Comparison of ENCODE assay signal across 17 cellular contexts in the genomic region with DNA sequence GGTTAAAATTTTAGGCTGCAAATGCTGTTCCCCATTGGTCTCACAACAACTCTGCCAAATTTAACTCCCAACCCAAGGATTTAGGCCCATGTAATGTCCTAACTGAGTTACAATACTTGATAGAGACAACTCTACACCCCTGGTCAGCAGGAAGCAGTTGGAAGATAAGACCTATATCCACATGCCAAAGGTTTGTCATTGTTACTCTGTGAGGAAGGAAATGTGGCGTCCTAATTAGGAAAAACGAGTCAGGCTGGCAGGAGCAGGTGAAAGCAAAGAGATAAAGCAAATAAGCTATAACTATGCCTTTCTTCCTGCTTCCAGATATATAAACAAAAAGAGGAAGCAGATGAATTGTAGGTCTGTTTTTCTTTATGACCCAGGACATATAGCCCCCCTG.
A peak's percentile ranks its signal among the peaks of the same experiment; 100 is the strongest.
DNase-seq lines count a peak whose midpoint lies in the region; ATAC-seq, FAIRE-seq and TF ChIP-seq lines count a peak whose summit lies in the region.
"Had no signal": no experiment of that assay in that cellular context is flagged by ENCODE, and none has a peak within 500 bp of the region (broad histone marks: within the 10 kb centered on the region; RNA-seq: fewer than 3 reads in every experiment).

No MANE protein-coding gene starts in this region.

- H3K36me3 ChIP-seq in heart right ventricle (no peaks in the 10 kb centered on the region), endothelial cell of umbilical vein (ENCODE audit: control insufficient read depth in 2 of 2, extremely low read depth in 1 of 2, insufficient read depth in 2 of 2, low read length in 2 of 2) (no peaks in the 10 kb centered on the region), upper lobe of right lung (no peaks in the 10 kb centered on the region)
- H3K36me3 ChIP-seq: BLaER1 had no signal

- no peak overlapping the region for H3K4me2 ChIP-seq in endothelial cell of umbilical vein (ENCODE audit: insufficient read depth, low read length)
- H3K4me2 ChIP-seq: BLaER1 had no signal

- 19 to 32% methylated on average over 2 of the region's 2 CpGs for WGBS in heart right ventricle, 2 donors

- no peaks in the 10 kb centered on the region for H3K9me1 ChIP-seq in endothelial cell of umbilical vein (replicated peaks; ENCODE audit: control insufficient read depth, extremely low read depth, insufficient read depth, low read length)

- no peaks in the 10 kb centered on the region for H3K79me2 ChIP-seq in endothelial cell of umbilical vein (ENCODE audit: control insufficient read depth, insufficient read depth, low read length)

- DNase-seq in Right ventricle myocardium superior, result no peak
- DNase-seq in heart right ventricle, result no peak
- DNase-seq in LNCaP clone FGC (ENCODE audit: low read depth), result peak; percentile 67
- peak; percentile 21 for DNase-seq in endothelial cell of umbilical vein (ENCODE audit: low read depth, low spot score)
- DNase-seq in upper lobe of right lung, result no peak
- no peak for DNase-seq in SHP77 treated with DMSO at 0.1 percent for 48 hours (lab: John Stamatoyannopoulos, UW)
- DNase-seq in NCI-H226, result no peak
- DNase-seq: AML-193; Caco-2; CD8-positive, alpha-beta memory T cell; DMS53; HCEC 1CT; HFFc6 had no signal

- FAIRE-seq in endothelial cell of umbilical vein (lab: Jason Lieb, UNC), result peak; percentile 78
- FAIRE-seq: HepG2, HTR-8/SVneo had no signal

- no peak for TF ChIP-seq CTCF in heart right ventricle (IDR thresholded peaks at IDR 0.05)
- TF ChIP-seq CTCF in LNCaP clone FGC (IDR thresholded peaks at IDR 0.05; ENCODE audit: control insufficient read depth, extremely low read depth, insufficient read depth), result no peak
- TF ChIP-seq CTCF in endothelial cell of umbilical vein (IDR thresholded peaks at IDR 0.05; ENCODE audit: extremely low read depth in 1 of 2, insufficient read depth in 1 of 2, low read depth in 1 of 2, low read length in 2 of 2), result no peak
- TF ChIP-seq CTCF in upper lobe of right lung (IDR thresholded peaks at IDR 0.05), result no peak

- ATAC-seq in Right ventricle myocardium superior (ENCODE audit: poor library complexity) (peak; percentile 27), heart right ventricle (no peak), upper lobe of right lung (peak; percentile 31)
- ATAC-seq: HepG2 had no signal

- no TSS peak for BruUV-seq in endothelial cell of umbilical vein (replicated peaks; lab: Mats Ljungman, UMichigan)

- H3K9ac ChIP-seq in endothelial cell of umbilical vein (replicated peaks; ENCODE audit: extremely low read depth, insufficient read depth, low read length), result no peak overlapping the region
- H3K9ac ChIP-seq: BLaER1 had no signal

- H3K4me3 ChIP-seq in heart right ventricle, result no peak overlapping the region
- H3K4me3 ChIP-seq in LNCaP clone FGC (ENCODE audit: low read depth, low read length), result no peak overlapping the region
- no peak overlapping the region for H3K4me3 ChIP-seq in endothelial cell of umbilical vein (replicated peaks in 1 of 3; ENCODE audit: insufficient read depth in 1 of 3, low read depth in 1 of 3, low read length in 3 of 3)
- H3K4me3 ChIP-seq in upper lobe of right lung, result no peak overlapping the region
- H3K4me3 ChIP-seq: BLaER1 had no signal

- no peak overlapping the region for H2AFZ ChIP-seq in endothelial cell of umbilical vein (ENCODE audit: low read depth, low read length)

- H3K27ac ChIP-seq in heart right ventricle (peak overlapping the region in 1 of 10 donors; percentile 11), endothelial cell of umbilical vein (ENCODE audit: insufficient read depth, low read depth, low read length) (no peak overlapping the region), upper lobe of right lung (no peak overlapping the region)
- H3K27ac ChIP-seq: 22Rv1, BLaER1 had no signal

- no peak for TF ChIP-seq POLR2A in endothelial cell of umbilical vein (IDR thresholded peaks at IDR 0.05; ENCODE audit: low read depth, low read length)

- no peaks in the 10 kb centered on the region for H4K20me1 ChIP-seq in endothelial cell of umbilical vein (replicated peaks; ENCODE audit: control insufficient read depth, extremely low read depth, insufficient read depth, low read length)
- H4K20me1 ChIP-seq: BLaER1 had no signal

- H3K27me3 ChIP-seq in heart right ventricle, result no peaks in the 10 kb centered on the region
- H3K27me3 ChIP-seq in endothelial cell of umbilical vein (ENCODE audit: control insufficient read depth in 2 of 2, insufficient read depth in 2 of 2, low read length in 2 of 2), result no peaks in the 10 kb centered on the region
- H3K27me3 ChIP-seq in upper lobe of right lung, result no peaks in the 10 kb centered on the region
- H3K27me3 ChIP-seq: BLaER1 had no signal

- CTCF ChIA-PET in endothelial cell of umbilical vein (lab: Charles Lee), result no interaction called here

- intact Hi-C loops in Right ventricle myocardium superior (cut with DNase I), result no loop called here
- intact Hi-C loops in heart right ventricle (cut with DNase I), result no loop called here
- intact Hi-C loops in endothelial cell of umbilical vein (cut with micrococcal nuclease), result no loop called here
- intact Hi-C loops in upper lobe of right lung (cut with DNase I), result no loop called here

- dilution Hi-C loops in endothelial cell of umbilical vein (cut with MboI; ENCODE audit: extremely low pct_ligation_motif_present, low sequenced_read_pairs), result no loop called here

- H3K9me3 ChIP-seq in heart right ventricle (peaks cover 0 to 9% (median 0%) of the 10 kb centered on the region in 11 donors), endothelial cell of umbilical vein (replicated peaks; ENCODE audit: control insufficient read depth, insufficient read depth, low read length) (no peaks in the 10 kb centered on the region), upper lobe of right lung (no peaks in the 10 kb centered on the region)
- H3K9me3 ChIP-seq: BLaER1, Caco-2 had no signal

- POLR2A ChIA-PET in endothelial cell of umbilical vein (lab: Charles Lee), result no interaction called here

- H3K4me1 ChIP-seq in heart right ventricle (peaks cover 0 to 13% (median 0%) of the 10 kb centered on the region in 9 donors), endothelial cell of umbilical vein (ENCODE audit: control insufficient read depth, extremely low read depth, insufficient read depth, low read length) (no peaks in the 10 kb centered on the region), upper lobe of right lung (peaks cover 3% of the 10 kb centered on the region)
- H3K4me1 ChIP-seq: Caco-2 had no signal

TF ChIP-seq in endothelial cell of umbilical vein, 7 proteins besides CTCF, POLR2A, EP300 and RAD21:
- TF ChIP-seq FOS (IDR thresholded peaks at IDR 0.05; ENCODE audit: borderline replicate concordance, insufficient read depth, low read length), result no peak
- TF ChIP-seq, protein P1, sequence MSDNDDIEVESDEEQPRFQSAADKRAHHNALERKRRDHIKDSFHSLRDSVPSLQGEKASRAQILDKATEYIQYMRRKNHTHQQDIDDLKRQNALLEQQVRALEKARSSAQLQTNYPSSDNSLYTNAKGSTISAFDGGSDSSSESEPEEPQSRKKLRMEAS (IDR thresholded peaks at IDR 0.05; ENCODE audit: insufficient read depth, insufficient read length), result no peak
- no peak for TF ChIP-seq MYC (IDR thresholded peaks at IDR 0.05; ENCODE audit: low read depth, low read length)
- no peak for TF ChIP-seq JUN (IDR thresholded peaks at IDR 0.05; ENCODE audit: borderline replicate concordance, insufficient read depth, insufficient read length, low read depth)
- no peak for TF ChIP-seq POLR2AphosphoS5 (IDR thresholded peaks at IDR 0.05; ENCODE audit: insufficient read depth, low read depth, low read length)
- no peak for TF ChIP-seq EZH2 (IDR thresholded peaks at IDR 0.05; ENCODE audit: borderline replicate concordance, low read depth, low read length, severe bottlenecking)
- TF ChIP-seq GATA2 (IDR thresholded peaks at IDR 0.05; ENCODE audit: insufficient read depth, insufficient read length, low read depth, low read length), result no peak

Comparison
In these comparisons a context has a peak if more than half of its experiments do, and no peak if none do; other contexts are left out.
1. ATAC-seq: peak in Right ventricle myocardium superior (single experiment) and upper lobe of right lung (single experiment); none in heart right ventricle (0 of 8).
2. DNase-seq: peak in LNCaP clone FGC (single experiment) and endothelial cell of umbilical vein (single experiment); none in Right ventricle myocardium superior (single experiment), heart right ventricle (0 of 2), upper lobe of right lung (single experiment), SHP77 treated with DMSO at 0.1 percent for 48 hours (single experiment) and NCI-H226 (single experiment).